9 cellular contexts compared by ENCODE assay signal in genomic region chr1:33346921-33347649, GRCh38. TPM values are rescaled to one million over a fixed set of nuclear protein-coding genes. Genes with fewer than 3 reads are reported as not detected.
DNase-seq lines count a peak whose midpoint lies in the region; ATAC-seq and TF ChIP-seq lines count a peak whose summit lies in the region.
"Had no signal": no experiment of that assay in that cellular context is flagged by ENCODE, and none has a peak within 500 bp of the region (broad histone marks: within the 10 kb centered on the region; RNA-seq: fewer than 3 reads in every experiment).

No MANE protein-coding gene starts in this region.

- H3K36me3 Mint-ChIP-seq in activated B cell treated with CpG ODN at 0.5 μM for 24 hours (ENCODE audit: low read depth) = peaks cover 15% of the 10 kb centered on the region
- H3K36me3 Mint-ChIP-seq: naive B cell had no signal

- peaks cover 35% of the 10 kb centered on the region for H3K36me3 ChIP-seq in ACC112 (ENCODE audit: insufficient read depth, low read length)
- H3K36me3 ChIP-seq in gastroesophageal sphincter = peaks cover 0 to 6% of the 10 kb centered on the region in 2 donors

- peak overlapping the region; percentile 11 for H3K4me3 Mint-ChIP-seq in activated B cell treated with CpG ODN at 0.5 μM for 24 hours

- no peaks in the 10 kb centered on the region for H3K9me3 ChIP-seq in gastroesophageal sphincter

- H3K27me3 Mint-ChIP-seq in activated B cell treated with CpG ODN at 0.5 μM for 24 hours = no peaks in the 10 kb centered on the region
- H3K27me3 Mint-ChIP-seq: naive B cell had no signal

- H3K27ac Mint-ChIP-seq in activated B cell treated with CpG ODN at 0.5 μM for 24 hours = no peak overlapping the region

- TF ChIP-seq CTCF in activated B cell treated with CpG ODN at 0.5 μM for 24 hours (IDR thresholded peaks at IDR 0.05) (no peak), gastroesophageal sphincter (IDR thresholded peaks at IDR 0.05) (no peak)

- H3K27ac ChIP-seq in ACC112 (ENCODE audit: low read depth, low read length) (peak overlapping the region; percentile 98), gastroesophageal sphincter (peak overlapping the region; percentile 89 to 100 (median 99))

- peaks cover 80% of the 10 kb centered on the region for H3K79me2 ChIP-seq in ACC112 (ENCODE audit: control insufficient read depth, insufficient read depth, low read length, unreplicated experiment)

- H3K9me3 Mint-ChIP-seq in activated B cell treated with CpG ODN at 0.5 μM for 24 hours = no peaks in the 10 kb centered on the region
- H3K9me3 Mint-ChIP-seq: naive B cell had no signal

- ATAC-seq in activated B cell treated with CpG ODN at 0.5 μM for 24 hours (ENCODE audit: low read depth) (no peak), gastroesophageal sphincter (peak; percentile 33), GM19467 (IDR thresholded peaks at IDR 0.05; ENCODE audit: unreplicated experiment) (no peak), GM21447 (IDR thresholded peaks at IDR 0.05; ENCODE audit: unreplicated experiment) (no peak)

- intact Hi-C loops in activated B cell treated with CpG ODN at 0.5 μM for 24 hours (cut with micrococcal nuclease) = loop anchor here (5.0 kb wide), 3 partner anchors 90 to 1845 kb away; partner anchors contain the start of genes SFPQ, ZNF362 and ZSCAN20
- intact Hi-C loops in posterior vena cava (cut with DNase I) = no loop called here

- no peaks in the 10 kb centered on the region for H3K27me3 ChIP-seq in ACC112 (ENCODE audit: insufficient read depth, low read length)
- H3K27me3 ChIP-seq in gastroesophageal sphincter = no peaks in the 10 kb centered on the region

- H3K4me1 ChIP-seq in ACC112 (ENCODE audit: control insufficient read depth, insufficient read depth, low read length, unreplicated experiment) (peaks cover 55% of the 10 kb centered on the region), gastroesophageal sphincter (peaks cover 29 to 75% (median 42%) of the 10 kb centered on the region in 3 donors)

- CTCF ChIA-PET in activated B cell treated with CpG ODN at 0.5 μM for 24 hours (lab: Charles Lee) = no interaction called here

- TF ChIP-seq POLR2A in gastroesophageal sphincter (IDR thresholded peaks at IDR 0.05) = peak; percentile 38 to 68

- DNase-seq in HS-5 (ENCODE audit: low read depth) (peak; percentile 93), activated B cell treated with CpG ODN at 0.5 μM for 24 hours (no peak), posterior vena cava (ENCODE audit: low spot score) (peak; percentile 83), NCI-H1436 (lab: John Stamatoyannopoulos, UW) (no peak)
- DNase-seq: naive B cell had no signal

- no peak for TF ChIP-seq EP300 in gastroesophageal sphincter (IDR thresholded peaks at IDR 0.05)

- H3K4me3 ChIP-seq in ACC112 (ENCODE audit: low read depth, low read length) = peak overlapping the region; percentile 98
- peak overlapping the region; percentile 75 to 96 for H3K4me3 ChIP-seq in gastroesophageal sphincter

- 5 to 7% methylated on average over 1 to 2 of the region's 2 CpGs for WGBS in gastroesophageal sphincter (ENCODE audit: low coverage in 1 of 2), 2 donors

- POLR2A ChIA-PET in activated B cell treated with CpG ODN at 0.5 μM for 24 hours (lab: Charles Lee) = no interaction called here

- peaks cover 49% of the 10 kb centered on the region for H3K4me1 Mint-ChIP-seq in activated B cell treated with CpG ODN at 0.5 μM for 24 hours

- no peak overlapping the region for H2AFZ ChIP-seq in ACC112 (ENCODE audit: low read length, unreplicated experiment)

RNA-seq across cellular contexts. Expression of gene A3GALT2, which starts 26.2 kb away (rescaled TPM):
- total RNA-seq in activated B cell treated with CpG ODN at 0.5 μM for 24 hours (not detected in 2 replicates), gastroesophageal sphincter (under 1 TPM in 1 of 4 donors, not detected in 3; 0.67 TPM), posterior vena cava (under 1 TPM in 1 of 2 donors, not detected in 1; 0.24 TPM)

Comparison
In these comparisons a context has a peak if more than half of its experiments do, and no peak if none do; other contexts are left out.
1. DNase-seq: peak in HS-5 (single experiment) and posterior vena cava (single experiment); none in activated B cell treated with CpG ODN at 0.5 μM for 24 hours (single experiment) and NCI-H1436 (single experiment).